Comparison of ENCODE assay signal across 15 cellular contexts in the genomic region with DNA sequence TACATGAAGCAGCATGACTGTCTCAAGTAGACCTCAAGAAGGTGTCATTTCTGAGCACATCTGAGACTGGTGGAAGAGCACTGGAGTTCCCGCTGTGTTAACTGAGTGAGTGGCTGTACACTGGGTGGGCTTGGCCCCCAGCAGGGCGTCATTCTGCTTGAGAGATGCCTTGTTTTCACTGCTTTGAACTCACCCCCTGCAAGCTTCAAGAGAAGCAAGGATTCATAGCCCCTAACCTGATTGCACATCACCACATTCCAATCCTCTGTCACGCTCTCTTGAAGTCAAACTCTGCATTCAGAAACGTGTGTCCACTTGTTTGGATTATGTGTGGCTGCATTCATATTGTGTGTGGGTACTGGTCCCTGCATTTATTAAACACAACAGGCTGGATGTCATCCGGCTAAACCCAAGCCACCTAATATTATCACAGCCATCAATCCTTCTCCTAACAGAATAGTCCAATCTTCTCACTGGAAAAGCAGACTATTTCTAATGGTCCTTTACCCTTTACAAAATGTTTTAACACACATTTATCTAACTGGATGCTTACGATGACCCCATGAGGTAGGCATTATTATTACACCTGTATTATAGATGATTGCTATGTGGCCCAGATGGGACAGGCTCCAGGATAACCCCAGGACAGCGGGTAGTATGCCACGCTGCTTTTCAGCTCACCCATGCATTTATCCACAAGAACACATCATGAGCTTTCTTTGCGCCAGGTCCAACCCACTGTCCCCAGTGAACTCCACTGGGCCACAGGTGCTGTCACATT.
DNase-seq lines count a peak whose midpoint lies in the region; ATAC-seq, FAIRE-seq and TF ChIP-seq lines count a peak whose summit lies in the region.
"Had no signal": no experiment of that assay in that cellular context is flagged by ENCODE, and none has a peak within 500 bp of the region (broad histone marks: within the 10 kb centered on the region; RNA-seq: fewer than 3 reads in every experiment).

No MANE protein-coding gene starts in this region.

- H3K27ac ChIP-seq in AG04450 (ENCODE audit: low read depth, low read length) (no peak overlapping the region), GM23338 (ENCODE audit: low read depth) (no peak overlapping the region)
- H3K27ac ChIP-seq: WERI-Rb-1 had no signal

- H3K27me3 Mint-ChIP-seq in GM23338 (ENCODE audit: insufficient read depth, low read depth, poor library complexity) (peaks cover 3% of the 10 kb centered on the region), WTC11 (ENCODE audit: low read depth) (no peaks in the 10 kb centered on the region)
- H3K27me3 Mint-ChIP-seq: activated naive CD8-positive, alpha-beta T cell treated with anti-CD3 and anti-CD28 coated beads for 36 hours had no signal

- H3K4me3 Mint-ChIP-seq in GM23338 (no peak overlapping the region), WTC11 (no peak overlapping the region)
- H3K4me3 Mint-ChIP-seq: activated naive CD8-positive, alpha-beta T cell treated with anti-CD3 and anti-CD28 coated beads for 36 hours had no signal

- H3K9me2 ChIP-seq in GM23338 (ENCODE audit: insufficient read depth): no peaks in the 10 kb centered on the region

- H3K9me3 Mint-ChIP-seq in GM23338 (no peaks in the 10 kb centered on the region), WTC11 (no peaks in the 10 kb centered on the region)
- H3K9me3 Mint-ChIP-seq: activated naive CD8-positive, alpha-beta T cell treated with anti-CD3 and anti-CD28 coated beads for 36 hours had no signal

- H3K27ac Mint-ChIP-seq in GM23338 (no peak overlapping the region), WTC11 (no peak overlapping the region)
- H3K27ac Mint-ChIP-seq: activated naive CD8-positive, alpha-beta T cell treated with anti-CD3 and anti-CD28 coated beads for 36 hours had no signal

- no peaks in the 10 kb centered on the region for H3K79me2 ChIP-seq in GM23338 (replicated peaks; ENCODE audit: insufficient read depth)

- H3K4me1 Mint-ChIP-seq in GM23338 (no peaks in the 10 kb centered on the region), WTC11 (no peaks in the 10 kb centered on the region)
- H3K4me1 Mint-ChIP-seq: activated naive CD8-positive, alpha-beta T cell treated with anti-CD3 and anti-CD28 coated beads for 36 hours had no signal

- POLR2A ChIA-PET in AG04450 (lab: Yijun Ruan, JAX) (no interaction called here), WTC11 (lab: Charles Lee) (no interaction called here)

- TF ChIP-seq CTCF in AG04450 (IDR thresholded peaks at IDR 0.05; ENCODE audit: low read depth, low read length) (0 out of 2 replicates have a peak, but pooled peaks have one; percentile 7), GM23338 (conservative IDR thresholded peaks at IDR 0.05; ENCODE audit: low read depth in 2 of 2) (peak in 1 of 2 experiments; percentile 21; a peak in 2 of 4 replicates), WTC11 (IDR thresholded peaks at IDR 0.05) (0 out of 2 replicates have a peak, but pooled peaks have one; percentile 10)

- H3K4me3 ChIP-seq in AG04450 (ENCODE audit: low read depth, low read length) (no peak overlapping the region), GM23338 (no peak overlapping the region)
- H3K4me3 ChIP-seq: lung had no signal

- no peaks in the 10 kb centered on the region; the same call in none of the 2 replicates for H4K20me1 ChIP-seq in GM23338 (replicated peaks; ENCODE audit: insufficient read depth)

- H3K4me1 ChIP-seq in GM23338 (ENCODE audit: insufficient read depth): no peaks in the 10 kb centered on the region

- CTCF ChIA-PET in AG04450 (lab: Charles Lee) (interaction anchor here (2.9 to 4.1 kb wide), 2 partner anchors 10 to 362 kb away, joined by 13 to 37 read pairs; no protein-coding TSS in a partner anchor), WTC11 (lab: Charles Lee) (interaction anchor here (1.0 to 2.6 kb wide), 2 partner anchors 12 to 174 kb away, joined by 3 to 8 read pairs; no protein-coding TSS in a partner anchor)

- H3K4me2 ChIP-seq in GM23338: no peak overlapping the region

- no peak for FAIRE-seq in urothelium cell line (lab: Jason Lieb, UNC)

- H3K27me3 ChIP-seq in AG04450 (ENCODE audit: control insufficient read depth, insufficient read depth, low read length): no peaks in the 10 kb centered on the region
- no peaks in the 10 kb centered on the region for H3K27me3 ChIP-seq in GM23338 (ENCODE audit: insufficient read depth)

- H3K36me3 Mint-ChIP-seq in GM23338 (ENCODE audit: low read depth) (peaks cover 48% of the 10 kb centered on the region), WTC11 (peaks cover 60% of the 10 kb centered on the region)

- no peak for ATAC-seq in GM23338
- no peak for ATAC-seq in WTC11
- ATAC-seq in HG02571 (IDR thresholded peaks at IDR 0.05; ENCODE audit: unreplicated experiment): no peak
- no peak for ATAC-seq in GM18511 (IDR thresholded peaks at IDR 0.05; ENCODE audit: unreplicated experiment)
- ATAC-seq: stimulated activated naive CD8-positive, alpha-beta T cell treated with anti-CD3 and anti-CD28 coated beads, Interleukin-15, Interleukin-2, amounts not matched to agents 100 U/mL and 50 U/mL, for 24 hours had no signal

- H3K9me3 ChIP-seq in AG04450 (ENCODE audit: control insufficient read depth, insufficient read depth, low read length): no peaks in the 10 kb centered on the region

- H3F3A ChIP-seq in GM23338 (replicated peaks; ENCODE audit: low read depth): no peaks in the 10 kb centered on the region

- DNase-seq in AG04450 (ENCODE audit: low read depth, low spot score): no peak
- DNase-seq in GM23338 (ENCODE audit: low spot score): peak; percentile 32
- DNase-seq in WTC11 (ENCODE audit: low spot score): no peak
- DNase-seq in glomerular visceral epithelial cell (ENCODE audit: extremely low spot score): peak; percentile 25
- no peak for DNase-seq in urothelium cell line (ENCODE audit: low spot score)
- no peak for DNase-seq in stimulated activated naive CD4-positive, alpha-beta T cell (lab: John Stamatoyannopoulos, UW)
- DNase-seq: activated naive CD8-positive, alpha-beta T cell treated with anti-CD3 and anti-CD28 coated beads for 36 hours; dermis blood vessel endothelial cell; NCI-H1092 treated with DMSO at 0.1 percent for 48 hours; NCI-H510A; stimulated activated naive CD8-positive, alpha-beta T cell treated with anti-CD3 and anti-CD28 coated beads, Interleukin-15, Interleukin-2, amounts not matched to agents 100 U/mL and 50 U/mL, for 24 hours; WERI-Rb-1 had no signal

- H2AFZ ChIP-seq in GM23338: no peak overlapping the region

- H3K36me3 ChIP-seq in GM23338 (ENCODE audit: insufficient read depth): peaks cover 7% of the 10 kb centered on the region; the same call in 1 of the 2 replicates

TF ChIP-seq in GM23338, 12 proteins besides CTCF, POLR2A, EP300 and RAD21 (continues in another document):
- TF ChIP-seq, protein P1, sequence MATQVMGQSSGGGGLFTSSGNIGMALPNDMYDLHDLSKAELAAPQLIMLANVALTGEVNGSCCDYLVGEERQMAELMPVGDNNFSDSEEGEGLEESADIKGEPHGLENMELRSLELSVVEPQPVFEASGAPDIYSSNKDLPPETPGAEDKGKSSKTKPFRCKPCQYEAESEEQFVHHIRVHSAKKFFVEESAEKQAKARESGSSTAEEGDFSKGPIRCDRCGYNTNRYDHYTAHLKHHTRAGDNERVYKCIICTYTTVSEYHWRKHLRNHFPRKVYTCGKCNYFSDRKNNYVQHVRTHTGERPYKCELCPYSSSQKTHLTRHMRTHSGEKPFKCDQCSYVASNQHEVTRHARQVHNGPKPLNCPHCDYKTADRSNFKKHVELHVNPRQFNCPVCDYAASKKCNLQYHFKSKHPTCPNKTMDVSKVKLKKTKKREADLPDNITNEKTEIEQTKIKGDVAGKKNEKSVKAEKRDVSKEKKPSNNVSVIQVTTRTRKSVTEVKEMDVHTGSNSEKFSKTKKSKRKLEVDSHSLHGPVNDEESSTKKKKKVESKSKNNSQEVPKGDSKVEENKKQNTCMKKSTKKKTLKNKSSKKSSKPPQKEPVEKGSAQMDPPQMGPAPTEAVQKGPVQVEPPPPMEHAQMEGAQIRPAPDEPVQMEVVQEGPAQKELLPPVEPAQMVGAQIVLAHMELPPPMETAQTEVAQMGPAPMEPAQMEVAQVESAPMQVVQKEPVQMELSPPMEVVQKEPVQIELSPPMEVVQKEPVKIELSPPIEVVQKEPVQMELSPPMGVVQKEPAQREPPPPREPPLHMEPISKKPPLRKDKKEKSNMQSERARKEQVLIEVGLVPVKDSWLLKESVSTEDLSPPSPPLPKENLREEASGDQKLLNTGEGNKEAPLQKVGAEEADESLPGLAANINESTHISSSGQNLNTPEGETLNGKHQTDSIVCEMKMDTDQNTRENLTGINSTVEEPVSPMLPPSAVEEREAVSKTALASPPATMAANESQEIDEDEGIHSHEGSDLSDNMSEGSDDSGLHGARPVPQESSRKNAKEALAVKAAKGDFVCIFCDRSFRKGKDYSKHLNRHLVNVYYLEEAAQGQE (IDR thresholded peaks at IDR 0.05; ENCODE audit: unreplicated experiment): no peak
- TF ChIP-seq STAT1 (IDR thresholded peaks at IDR 0.05; ENCODE audit: unreplicated experiment): no peak
- TF ChIP-seq CREB1 (CRISPR knock-in tag; IDR thresholded peaks at IDR 0.05; ENCODE audit: low read depth): no peak

TF ChIP-seq in WTC11, 78 proteins besides CTCF, POLR2A, EP300 and RAD21:
- TF ChIP-seq, protein P2, sequence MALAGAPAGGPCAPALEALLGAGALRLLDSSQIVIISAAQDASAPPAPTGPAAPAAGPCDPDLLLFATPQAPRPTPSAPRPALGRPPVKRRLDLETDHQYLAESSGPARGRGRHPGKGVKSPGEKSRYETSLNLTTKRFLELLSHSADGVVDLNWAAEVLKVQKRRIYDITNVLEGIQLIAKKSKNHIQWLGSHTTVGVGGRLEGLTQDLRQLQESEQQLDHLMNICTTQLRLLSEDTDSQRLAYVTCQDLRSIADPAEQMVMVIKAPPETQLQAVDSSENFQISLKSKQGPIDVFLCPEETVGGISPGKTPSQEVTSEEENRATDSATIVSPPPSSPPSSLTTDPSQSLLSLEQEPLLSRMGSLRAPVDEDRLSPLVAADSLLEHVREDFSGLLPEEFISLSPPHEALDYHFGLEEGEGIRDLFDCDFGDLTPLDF (CRISPR knock-in tag; IDR thresholded peaks at IDR 0.05): no peak
TF ChIP-seq in WTC11: peak in this region for 0.

Comparison
In these comparisons a context has a peak if more than half of its experiments do, and no peak if none do; other contexts are left out.
1. DNase-seq: peak in GM23338 (single experiment) and glomerular visceral epithelial cell (single experiment); none in AG04450 (single experiment), WTC11 (single experiment), urothelium cell line (single experiment) and stimulated activated naive CD4-positive, alpha-beta T cell (0 of 6).